In the genomic region with DNA sequence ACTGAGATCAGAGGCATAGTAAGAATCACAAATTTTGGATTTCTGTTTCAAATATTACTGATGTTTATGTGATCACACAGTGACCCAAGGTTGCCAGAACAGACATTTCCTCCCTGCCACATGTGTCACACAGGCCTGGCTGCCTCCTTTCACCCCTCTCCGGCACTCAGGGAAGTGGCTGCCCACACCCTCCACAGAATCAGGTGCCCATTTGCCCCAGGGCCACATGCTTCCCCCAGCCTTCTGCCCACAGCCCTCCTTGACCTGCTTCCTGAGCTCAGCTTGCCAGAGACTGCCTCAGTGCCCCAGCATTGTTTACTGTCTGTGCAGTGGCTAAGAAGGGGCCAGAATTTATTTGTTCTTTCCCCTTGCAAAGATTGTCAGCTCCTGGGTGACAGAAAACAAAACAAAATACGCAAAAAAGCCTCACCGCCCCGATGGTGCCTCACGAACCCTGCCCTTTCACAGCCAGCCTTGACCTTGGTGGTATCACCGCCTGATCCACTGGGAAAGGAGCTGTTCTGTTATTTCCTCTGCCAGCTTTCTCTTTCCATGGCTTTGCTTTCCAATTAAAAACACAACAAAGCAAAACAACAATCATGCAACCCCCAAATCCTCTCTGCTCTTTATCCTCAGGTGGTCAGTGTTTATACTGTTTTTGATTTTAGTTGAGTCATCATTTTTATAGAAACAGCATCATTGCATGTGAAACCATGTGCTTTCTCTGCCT, we compare ENCODE assay signal across 1 cellular context.
TF ChIP-seq lines count a peak whose summit lies in the region.

No MANE protein-coding gene starts in this region.

TF ChIP-seq in HepG2, 621 proteins besides CTCF, POLR2A, EP300 and RAD21 (continues in another document):
- TF ChIP-seq ZNF776 (CRISPR knock-in tag; IDR thresholded peaks at IDR 0.05) (no peak), HOXD1 (CRISPR knock-in tag; IDR thresholded peaks at IDR 0.05) (no peak), RXRB (CRISPR knock-in tag; IDR thresholded peaks at IDR 0.05; ENCODE audit: borderline replicate concordance) (peak; percentile 55; the same call in 1 of the 2 replicates), ZNF136 (CRISPR knock-in tag; IDR thresholded peaks at IDR 0.05; ENCODE audit: low read depth) (no peak), ZNF878 (CRISPR knock-in tag; IDR thresholded peaks at IDR 0.05) (no peak), SP4 (CRISPR knock-in tag; IDR thresholded peaks at IDR 0.05) (no peak), HDAC1 (CRISPR knock-in tag; IDR thresholded peaks at IDR 0.05) (no peak), ZNF605 (CRISPR knock-in tag; IDR thresholded peaks at IDR 0.05) (no peak), ZSCAN31 (CRISPR knock-in tag; IDR thresholded peaks at IDR 0.05; ENCODE audit: low read depth) (no peak), ZNF629 (CRISPR knock-in tag; conservative IDR thresholded peaks at IDR 0.05) (no peak), RARA (CRISPR knock-in tag; IDR thresholded peaks at IDR 0.05) (peak; percentile 79), ZNF556 (CRISPR knock-in tag; IDR thresholded peaks at IDR 0.05; ENCODE audit: borderline replicate concordance) (peak; percentile 45; the same call in 1 of the 2 replicates), KDM6A (CRISPR knock-in tag; IDR thresholded peaks at IDR 0.05; ENCODE audit: low read depth) (0 out of 2 replicates have a peak, but pooled peaks have one; percentile 15)
- TF ChIP-seq, protein P1, sequence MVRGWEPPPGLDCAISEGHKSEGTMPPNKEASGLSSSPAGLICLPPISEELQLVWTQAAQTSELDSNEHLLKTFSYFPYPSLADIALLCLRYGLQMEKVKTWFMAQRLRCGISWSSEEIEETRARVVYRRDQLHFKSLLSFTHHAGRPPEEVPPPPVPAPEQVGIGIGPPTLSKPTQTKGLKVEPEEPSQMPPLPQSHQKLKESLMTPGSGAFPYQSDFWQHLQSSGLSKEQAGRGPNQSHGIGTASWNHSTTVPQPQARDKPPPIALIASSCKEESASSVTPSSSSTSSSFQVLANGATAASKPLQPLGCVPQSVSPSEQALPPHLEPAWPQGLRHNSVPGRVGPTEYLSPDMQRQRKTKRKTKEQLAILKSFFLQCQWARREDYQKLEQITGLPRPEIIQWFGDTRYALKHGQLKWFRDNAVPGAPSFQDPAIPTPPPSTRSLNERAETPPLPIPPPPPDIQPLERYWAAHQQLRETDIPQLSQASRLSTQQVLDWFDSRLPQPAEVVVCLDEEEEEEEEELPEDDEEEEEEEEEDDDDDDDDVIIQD (CRISPR knock-in tag; IDR thresholded peaks at IDR 0.05; ENCODE audit: low read depth) = 0 out of 2 replicates have a peak, but pooled peaks have one; percentile 42
- TF ChIP-seq, protein P2, sequence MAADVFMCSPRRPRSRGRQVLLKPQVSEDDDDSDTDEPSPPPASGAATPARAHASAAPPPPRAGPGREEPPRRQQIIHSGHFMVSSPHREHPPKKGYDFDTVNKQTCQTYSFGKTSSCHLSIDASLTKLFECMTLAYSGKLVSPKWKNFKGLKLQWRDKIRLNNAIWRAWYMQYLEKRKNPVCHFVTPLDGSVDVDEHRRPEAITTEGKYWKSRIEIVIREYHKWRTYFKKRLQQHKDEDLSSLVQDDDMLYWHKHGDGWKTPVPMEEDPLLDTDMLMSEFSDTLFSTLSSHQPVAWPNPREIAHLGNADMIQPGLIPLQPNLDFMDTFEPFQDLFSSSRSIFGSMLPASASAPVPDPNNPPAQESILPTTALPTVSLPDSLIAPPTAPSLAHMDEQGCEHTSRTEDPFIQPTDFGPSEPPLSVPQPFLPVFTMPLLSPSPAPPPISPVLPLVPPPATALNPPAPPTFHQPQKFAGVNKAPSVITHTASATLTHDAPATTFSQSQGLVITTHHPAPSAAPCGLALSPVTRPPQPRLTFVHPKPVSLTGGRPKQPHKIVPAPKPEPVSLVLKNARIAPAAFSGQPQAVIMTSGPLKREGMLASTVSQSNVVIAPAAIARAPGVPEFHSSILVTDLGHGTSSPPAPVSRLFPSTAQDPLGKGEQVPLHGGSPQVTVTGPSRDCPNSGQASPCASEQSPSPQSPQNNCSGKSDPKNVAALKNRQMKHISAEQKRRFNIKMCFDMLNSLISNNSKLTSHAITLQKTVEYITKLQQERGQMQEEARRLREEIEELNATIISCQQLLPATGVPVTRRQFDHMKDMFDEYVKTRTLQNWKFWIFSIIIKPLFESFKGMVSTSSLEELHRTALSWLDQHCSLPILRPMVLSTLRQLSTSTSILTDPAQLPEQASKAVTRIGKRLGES (CRISPR knock-in tag; IDR thresholded peaks at IDR 0.05; ENCODE audit: borderline replicate concordance) = no peak
- TF ChIP-seq, protein P3, sequence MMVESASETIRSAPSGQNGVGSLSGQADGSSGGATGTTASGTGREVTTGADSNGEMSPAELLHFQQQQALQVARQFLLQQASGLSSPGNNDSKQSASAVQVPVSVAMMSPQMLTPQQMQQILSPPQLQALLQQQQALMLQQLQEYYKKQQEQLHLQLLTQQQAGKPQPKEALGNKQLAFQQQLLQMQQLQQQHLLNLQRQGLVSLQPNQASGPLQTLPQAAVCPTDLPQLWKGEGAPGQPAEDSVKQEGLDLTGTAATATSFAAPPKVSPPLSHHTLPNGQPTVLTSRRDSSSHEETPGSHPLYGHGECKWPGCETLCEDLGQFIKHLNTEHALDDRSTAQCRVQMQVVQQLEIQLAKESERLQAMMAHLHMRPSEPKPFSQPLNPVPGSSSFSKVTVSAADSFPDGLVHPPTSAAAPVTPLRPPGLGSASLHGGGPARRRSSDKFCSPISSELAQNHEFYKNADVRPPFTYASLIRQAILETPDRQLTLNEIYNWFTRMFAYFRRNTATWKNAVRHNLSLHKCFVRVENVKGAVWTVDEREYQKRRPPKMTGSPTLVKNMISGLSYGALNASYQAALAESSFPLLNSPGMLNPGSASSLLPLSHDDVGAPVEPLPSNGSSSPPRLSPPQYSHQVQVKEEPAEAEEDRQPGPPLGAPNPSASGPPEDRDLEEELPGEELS (CRISPR knock-in tag; IDR thresholded peaks at IDR 0.05) = peak; percentile 75
- TF ChIP-seq, protein P4, sequence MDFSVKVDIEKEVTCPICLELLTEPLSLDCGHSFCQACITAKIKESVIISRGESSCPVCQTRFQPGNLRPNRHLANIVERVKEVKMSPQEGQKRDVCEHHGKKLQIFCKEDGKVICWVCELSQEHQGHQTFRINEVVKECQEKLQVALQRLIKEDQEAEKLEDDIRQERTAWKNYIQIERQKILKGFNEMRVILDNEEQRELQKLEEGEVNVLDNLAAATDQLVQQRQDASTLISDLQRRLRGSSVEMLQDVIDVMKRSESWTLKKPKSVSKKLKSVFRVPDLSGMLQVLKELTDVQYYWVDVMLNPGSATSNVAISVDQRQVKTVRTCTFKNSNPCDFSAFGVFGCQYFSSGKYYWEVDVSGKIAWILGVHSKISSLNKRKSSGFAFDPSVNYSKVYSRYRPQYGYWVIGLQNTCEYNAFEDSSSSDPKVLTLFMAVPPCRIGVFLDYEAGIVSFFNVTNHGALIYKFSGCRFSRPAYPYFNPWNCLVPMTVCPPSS (IDR thresholded peaks at IDR 0.05) = no peak
- TF ChIP-seq, protein P5, sequence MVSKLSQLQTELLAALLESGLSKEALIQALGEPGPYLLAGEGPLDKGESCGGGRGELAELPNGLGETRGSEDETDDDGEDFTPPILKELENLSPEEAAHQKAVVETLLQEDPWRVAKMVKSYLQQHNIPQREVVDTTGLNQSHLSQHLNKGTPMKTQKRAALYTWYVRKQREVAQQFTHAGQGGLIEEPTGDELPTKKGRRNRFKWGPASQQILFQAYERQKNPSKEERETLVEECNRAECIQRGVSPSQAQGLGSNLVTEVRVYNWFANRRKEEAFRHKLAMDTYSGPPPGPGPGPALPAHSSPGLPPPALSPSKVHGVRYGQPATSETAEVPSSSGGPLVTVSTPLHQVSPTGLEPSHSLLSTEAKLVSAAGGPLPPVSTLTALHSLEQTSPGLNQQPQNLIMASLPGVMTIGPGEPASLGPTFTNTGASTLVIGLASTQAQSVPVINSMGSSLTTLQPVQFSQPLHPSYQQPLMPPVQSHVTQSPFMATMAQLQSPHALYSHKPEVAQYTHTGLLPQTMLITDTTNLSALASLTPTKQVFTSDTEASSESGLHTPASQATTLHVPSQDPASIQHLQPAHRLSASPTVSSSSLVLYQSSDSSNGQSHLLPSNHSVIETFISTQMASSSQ (IDR thresholded peaks at IDR 0.05; ENCODE audit: low read depth) = no peak
- TF ChIP-seq, protein P5 (CRISPR knock-in tag; IDR thresholded peaks at IDR 0.05; ENCODE audit: borderline replicate concordance) = no peak
- TF ChIP-seq, protein P6, sequence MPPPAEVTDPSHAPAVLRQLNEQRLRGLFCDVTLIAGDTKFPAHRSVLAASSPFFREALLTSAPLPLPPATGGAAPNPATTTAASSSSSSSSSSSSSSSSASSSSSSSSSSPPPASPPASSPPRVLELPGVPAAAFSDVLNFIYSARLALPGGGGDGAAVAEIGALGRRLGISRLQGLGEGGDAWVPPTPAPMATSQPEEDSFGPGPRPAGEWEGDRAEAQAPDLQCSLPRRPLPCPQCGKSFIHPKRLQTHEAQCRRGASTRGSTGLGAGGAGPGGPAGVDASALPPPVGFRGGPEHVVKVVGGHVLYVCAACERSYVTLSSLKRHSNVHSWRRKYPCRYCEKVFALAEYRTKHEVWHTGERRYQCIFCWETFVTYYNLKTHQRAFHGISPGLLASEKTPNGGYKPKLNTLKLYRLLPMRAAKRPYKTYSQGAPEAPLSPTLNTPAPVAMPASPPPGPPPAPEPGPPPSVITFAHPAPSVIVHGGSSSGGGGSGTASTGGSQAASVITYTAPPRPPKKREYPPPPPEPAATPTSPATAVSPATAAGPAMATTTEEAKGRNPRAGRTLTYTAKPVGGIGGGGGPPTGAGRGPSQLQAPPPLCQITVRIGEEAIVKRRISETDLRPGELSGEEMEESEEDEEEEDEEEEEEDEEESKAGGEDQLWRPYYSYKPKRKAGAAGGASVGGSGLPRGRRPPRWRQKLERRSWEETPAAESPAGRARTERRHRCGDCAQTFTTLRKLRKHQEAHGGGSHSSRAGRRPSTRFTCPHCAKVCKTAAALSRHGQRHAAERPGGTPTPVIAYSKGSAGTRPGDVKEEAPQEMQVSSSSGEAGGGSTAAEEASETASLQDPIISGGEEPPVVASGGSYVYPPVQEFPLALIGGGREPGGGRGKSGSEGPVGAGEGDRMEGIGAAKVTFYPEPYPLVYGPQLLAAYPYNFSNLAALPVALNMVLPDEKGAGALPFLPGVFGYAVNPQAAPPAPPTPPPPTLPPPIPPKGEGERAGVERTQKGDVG (CRISPR knock-in tag; IDR thresholded peaks at IDR 0.05; ENCODE audit: borderline replicate concordance) = peak; percentile 76; the same call in 1 of the 2 replicates
- TF ChIP-seq, protein P7, sequence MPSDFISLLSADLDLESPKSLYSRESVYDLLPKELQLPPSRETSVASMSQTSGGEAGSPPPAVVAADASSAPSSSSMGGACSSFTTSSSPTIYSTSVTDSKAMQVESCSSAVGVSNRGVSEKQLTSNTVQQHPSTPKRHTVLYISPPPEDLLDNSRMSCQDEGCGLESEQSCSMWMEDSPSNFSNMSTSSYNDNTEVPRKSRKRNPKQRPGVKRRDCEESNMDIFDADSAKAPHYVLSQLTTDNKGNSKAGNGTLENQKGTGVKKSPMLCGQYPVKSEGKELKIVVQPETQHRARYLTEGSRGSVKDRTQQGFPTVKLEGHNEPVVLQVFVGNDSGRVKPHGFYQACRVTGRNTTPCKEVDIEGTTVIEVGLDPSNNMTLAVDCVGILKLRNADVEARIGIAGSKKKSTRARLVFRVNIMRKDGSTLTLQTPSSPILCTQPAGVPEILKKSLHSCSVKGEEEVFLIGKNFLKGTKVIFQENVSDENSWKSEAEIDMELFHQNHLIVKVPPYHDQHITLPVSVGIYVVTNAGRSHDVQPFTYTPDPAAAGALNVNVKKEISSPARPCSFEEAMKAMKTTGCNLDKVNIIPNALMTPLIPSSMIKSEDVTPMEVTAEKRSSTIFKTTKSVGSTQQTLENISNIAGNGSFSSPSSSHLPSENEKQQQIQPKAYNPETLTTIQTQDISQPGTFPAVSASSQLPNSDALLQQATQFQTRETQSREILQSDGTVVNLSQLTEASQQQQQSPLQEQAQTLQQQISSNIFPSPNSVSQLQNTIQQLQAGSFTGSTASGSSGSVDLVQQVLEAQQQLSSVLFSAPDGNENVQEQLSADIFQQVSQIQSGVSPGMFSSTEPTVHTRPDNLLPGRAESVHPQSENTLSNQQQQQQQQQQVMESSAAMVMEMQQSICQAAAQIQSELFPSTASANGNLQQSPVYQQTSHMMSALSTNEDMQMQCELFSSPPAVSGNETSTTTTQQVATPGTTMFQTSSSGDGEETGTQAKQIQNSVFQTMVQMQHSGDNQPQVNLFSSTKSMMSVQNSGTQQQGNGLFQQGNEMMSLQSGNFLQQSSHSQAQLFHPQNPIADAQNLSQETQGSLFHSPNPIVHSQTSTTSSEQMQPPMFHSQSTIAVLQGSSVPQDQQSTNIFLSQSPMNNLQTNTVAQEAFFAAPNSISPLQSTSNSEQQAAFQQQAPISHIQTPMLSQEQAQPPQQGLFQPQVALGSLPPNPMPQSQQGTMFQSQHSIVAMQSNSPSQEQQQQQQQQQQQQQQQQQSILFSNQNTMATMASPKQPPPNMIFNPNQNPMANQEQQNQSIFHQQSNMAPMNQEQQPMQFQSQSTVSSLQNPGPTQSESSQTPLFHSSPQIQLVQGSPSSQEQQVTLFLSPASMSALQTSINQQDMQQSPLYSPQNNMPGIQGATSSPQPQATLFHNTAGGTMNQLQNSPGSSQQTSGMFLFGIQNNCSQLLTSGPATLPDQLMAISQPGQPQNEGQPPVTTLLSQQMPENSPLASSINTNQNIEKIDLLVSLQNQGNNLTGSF (CRISPR knock-in tag; IDR thresholded peaks at IDR 0.05) = no peak
- TF ChIP-seq, protein P8, sequence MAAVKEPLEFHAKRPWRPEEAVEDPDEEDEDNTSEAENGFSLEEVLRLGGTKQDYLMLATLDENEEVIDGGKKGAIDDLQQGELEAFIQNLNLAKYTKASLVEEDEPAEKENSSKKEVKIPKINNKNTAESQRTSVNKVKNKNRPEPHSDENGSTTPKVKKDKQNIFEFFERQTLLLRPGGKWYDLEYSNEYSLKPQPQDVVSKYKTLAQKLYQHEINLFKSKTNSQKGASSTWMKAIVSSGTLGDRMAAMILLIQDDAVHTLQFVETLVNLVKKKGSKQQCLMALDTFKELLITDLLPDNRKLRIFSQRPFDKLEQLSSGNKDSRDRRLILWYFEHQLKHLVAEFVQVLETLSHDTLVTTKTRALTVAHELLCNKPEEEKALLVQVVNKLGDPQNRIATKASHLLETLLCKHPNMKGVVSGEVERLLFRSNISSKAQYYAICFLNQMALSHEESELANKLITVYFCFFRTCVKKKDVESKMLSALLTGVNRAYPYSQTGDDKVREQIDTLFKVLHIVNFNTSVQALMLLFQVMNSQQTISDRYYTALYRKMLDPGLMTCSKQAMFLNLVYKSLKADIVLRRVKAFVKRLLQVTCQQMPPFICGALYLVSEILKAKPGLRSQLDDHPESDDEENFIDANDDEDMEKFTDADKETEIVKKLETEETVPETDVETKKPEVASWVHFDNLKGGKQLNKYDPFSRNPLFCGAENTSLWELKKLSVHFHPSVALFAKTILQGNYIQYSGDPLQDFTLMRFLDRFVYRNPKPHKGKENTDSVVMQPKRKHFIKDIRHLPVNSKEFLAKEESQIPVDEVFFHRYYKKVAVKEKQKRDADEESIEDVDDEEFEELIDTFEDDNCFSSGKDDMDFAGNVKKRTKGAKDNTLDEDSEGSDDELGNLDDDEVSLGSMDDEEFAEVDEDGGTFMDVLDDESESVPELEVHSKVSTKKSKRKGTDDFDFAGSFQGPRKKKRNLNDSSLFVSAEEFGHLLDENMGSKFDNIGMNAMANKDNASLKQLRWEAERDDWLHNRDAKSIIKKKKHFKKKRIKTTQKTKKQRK (IDR thresholded peaks at IDR 0.05; ENCODE audit: low read length) = no peak
